In the genomic region with DNA sequence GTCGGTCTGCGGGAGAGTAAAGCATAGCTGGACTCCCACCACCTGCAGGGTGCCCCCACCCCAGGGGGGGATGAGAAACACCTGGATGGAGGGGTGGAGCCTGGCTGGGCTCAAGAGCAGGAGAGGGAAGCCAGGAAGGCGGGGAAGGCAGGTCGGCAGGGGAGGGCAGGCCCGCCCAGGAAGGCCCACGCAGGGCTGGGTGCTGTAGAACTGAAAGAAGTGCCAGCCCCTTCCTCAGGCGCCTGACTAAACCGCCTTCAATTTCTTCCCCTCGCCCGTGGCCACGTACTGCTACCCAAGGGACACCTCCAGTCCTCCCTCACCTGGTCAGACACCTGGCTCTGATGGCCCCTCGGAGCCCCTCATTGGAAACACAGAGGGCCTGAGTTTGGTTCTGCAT, we compare ENCODE assay signal across 8 cellular contexts.
DNase-seq lines count a peak whose midpoint lies in the region; ATAC-seq and TF ChIP-seq lines count a peak whose summit lies in the region.
"Had no signal": no experiment of that assay in that cellular context is flagged by ENCODE, and none has a peak within 500 bp of the region (broad histone marks: within the 10 kb centered on the region; RNA-seq: fewer than 3 reads in every experiment).

No MANE protein-coding gene starts in this region.

- intact Hi-C loops in right lobe of liver (cut with DNase I) = no loop called here

- no peaks in the 10 kb centered on the region for H3K9me3 ChIP-seq in right lobe of liver

- H3K27me3 Mint-ChIP-seq in activated T-helper 17 cell treated with anti-CD3 and anti-CD28 coated beads, Interleukin-2, amount 50 U/mL, for 72 hours = no peaks in the 10 kb centered on the region

- H3K36me3 ChIP-seq in right lobe of liver = no peaks in the 10 kb centered on the region

- no peak for TF ChIP-seq POLR2A in right lobe of liver (IDR thresholded peaks at IDR 0.05)

- WGBS in right lobe of liver (ENCODE audit: insufficient coverage, low coverage, low lambda C conversion rate, missing lambda C conversion rate) = 65% methylated on average over 2 of the region's 12 CpGs

- ATAC-seq in activated T-helper 17 cell treated with anti-CD3 and anti-CD28 coated beads, Interleukin-2, amount 50 U/mL, for 72 hours (replicated peaks) = no peak
- ATAC-seq in right lobe of liver (no peak), HG03095 (IDR thresholded peaks at IDR 0.05; ENCODE audit: unreplicated experiment) (no peak)

- TF ChIP-seq CTCF in right lobe of liver (IDR thresholded peaks at IDR 0.05) = no peak

- no peaks in the 10 kb centered on the region for H3K36me3 Mint-ChIP-seq in activated T-helper 17 cell treated with anti-CD3 and anti-CD28 coated beads, Interleukin-2, amount 50 U/mL, for 72 hours (ENCODE audit: low read depth)

- no peak overlapping the region for H3K4me3 Mint-ChIP-seq in activated T-helper 17 cell treated with anti-CD3 and anti-CD28 coated beads, Interleukin-2, amount 50 U/mL, for 72 hours

- H3K4me1 ChIP-seq in right lobe of liver = peaks cover 0 to 59% (median 32%) of the 10 kb centered on the region in 4 donors

- H3K4me3 ChIP-seq in right lobe of liver = no peak overlapping the region

- H3K4me1 Mint-ChIP-seq in activated T-helper 17 cell treated with anti-CD3 and anti-CD28 coated beads, Interleukin-2, amount 50 U/mL, for 72 hours = peaks cover 37% of the 10 kb centered on the region

- H3K9me3 Mint-ChIP-seq in activated T-helper 17 cell treated with anti-CD3 and anti-CD28 coated beads, Interleukin-2, amount 50 U/mL, for 72 hours = no peaks in the 10 kb centered on the region

- DNase-seq in NCI-H1417 (lab: John Stamatoyannopoulos, UW) (peak; percentile 56 to 86 (median 75)), right lobe of liver (peak in 2 of 3 donors; percentile 26 to 47), substantia nigra (lab: John Stamatoyannopoulos, UW) (peak in 1 of 49 donors; percentile 33), SW 1271 (lab: John Stamatoyannopoulos, UW) (no peak)
- no peak for DNase-seq in stimulated activated naive CD4-positive, alpha-beta T cell treated with Interleukin-2 at 50 U/mL for 16 hours (lab: John Stamatoyannopoulos, UW)
- DNase-seq: NCI-H748 treated with DMSO at 0.1 percent for 48 hours had no signal

- H3K27ac ChIP-seq in right lobe of liver = peak overlapping the region in 1 of 3 donors; percentile 12
- peak overlapping the region; percentile 90 for H3K27ac ChIP-seq in substantia nigra (ENCODE audit: low read depth, low read length, poor library complexity, severe bottlenecking)

- no peaks in the 10 kb centered on the region for H3K27me3 ChIP-seq in right lobe of liver

- peak overlapping the region; percentile 71 for H3K27ac Mint-ChIP-seq in activated T-helper 17 cell treated with anti-CD3 and anti-CD28 coated beads, Interleukin-2, amount 50 U/mL, for 72 hours

Comparison
In these comparisons a context has a peak if more than half of its experiments do, and no peak if none do; other contexts are left out.
1. DNase-seq: peak in NCI-H1417 (3 of 3) and right lobe of liver (2 of 3); none in stimulated activated naive CD4-positive, alpha-beta T cell treated with Interleukin-2 at 50 U/mL for 16 hours (single experiment) and SW 1271 (0 of 2).